ENCODE assay signal across 1 cellular context in the genomic region with DNA sequence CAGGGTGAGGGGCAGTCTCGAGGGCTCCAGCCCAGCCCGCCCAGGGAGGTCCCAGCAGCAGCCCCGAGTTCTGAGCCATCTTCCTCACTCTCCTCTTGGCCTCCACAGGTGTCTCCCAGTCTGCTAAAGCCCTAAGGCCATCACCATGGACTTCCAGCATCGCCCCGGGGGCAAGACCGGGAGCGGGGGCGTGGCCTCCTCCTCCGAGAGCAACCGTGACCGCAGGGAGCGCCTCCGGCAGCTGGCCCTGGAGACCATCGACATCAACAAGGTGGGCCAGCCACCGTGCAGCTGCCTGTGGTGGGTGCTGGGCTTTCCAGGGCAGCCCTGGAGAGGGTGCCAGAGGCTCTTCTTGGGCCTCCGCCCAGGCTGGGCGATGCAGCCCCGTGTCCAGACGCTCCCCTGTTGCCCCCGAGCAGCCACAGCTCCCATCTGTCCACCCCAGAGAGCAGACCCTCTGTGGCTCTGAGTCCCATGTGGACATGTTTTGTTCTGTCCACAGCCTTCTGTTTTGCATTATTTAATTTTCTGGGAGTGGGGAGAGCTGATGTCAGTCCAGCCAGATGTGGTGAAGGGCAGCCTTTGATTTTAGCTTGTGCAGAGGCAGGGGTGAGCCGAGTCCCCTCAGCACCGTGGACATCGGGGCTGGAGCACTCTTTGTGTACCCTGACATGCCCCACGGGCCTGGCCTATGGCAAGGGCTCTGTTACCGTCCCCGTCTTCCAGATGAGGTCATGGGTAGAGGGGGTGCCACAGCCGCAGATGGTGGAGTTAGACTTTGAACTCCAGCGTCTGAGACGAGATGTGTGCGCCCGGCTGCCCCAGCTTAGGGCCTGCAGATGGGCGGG.
TF ChIP-seq lines count a peak whose summit lies in the region.

No MANE protein-coding gene starts in this region.

TF ChIP-seq in HEK293, 187 proteins besides CTCF, POLR2A, EP300 and RAD21 (continued from another document):
- TF ChIP-seq RBAK (tag by site-specific recombination; IDR thresholded peaks at IDR 0.05) (no peak), GLI4 (tag by site-specific recombination; IDR thresholded peaks at IDR 0.05) (no peak), ZBTB21 (tag by site-specific recombination; IDR thresholded peaks at IDR 0.05) (no peak), SALL2 (tag by site-specific recombination; IDR thresholded peaks at IDR 0.05; ENCODE audit: borderline replicate concordance) (no peak), TCF7L2 (IDR thresholded peaks at IDR 0.05; ENCODE audit: borderline replicate concordance, low read depth, low read length) (no peak), SETDB1 (IDR thresholded peaks at IDR 0.05; ENCODE audit: insufficient read length, low read length) (no peak), KLF1 (tag by site-specific recombination; IDR thresholded peaks at IDR 0.05) (no peak), ZNF174 (tag by site-specific recombination; IDR thresholded peaks at IDR 0.05) (no peak), SCRT2 (tag by site-specific recombination; IDR thresholded peaks at IDR 0.05) (peak; percentile 65), GFI1B (tag by site-specific recombination; IDR thresholded peaks at IDR 0.05) (no peak), ZIC2 (tag by site-specific recombination; IDR thresholded peaks at IDR 0.05) (0 out of 2 replicates have a peak, but pooled peaks have one; percentile 20), PRDM1 (tag by site-specific recombination; IDR thresholded peaks at IDR 0.05) (no peak), PATZ1 (tag by site-specific recombination; IDR thresholded peaks at IDR 0.05) (no peak), ZNF629 (tag by site-specific recombination; IDR thresholded peaks at IDR 0.05) (no peak), ZNF132 (tag by site-specific recombination; IDR thresholded peaks at IDR 0.05; ENCODE audit: borderline replicate concordance) (no peak), GLIS2 (tag by site-specific recombination; IDR thresholded peaks at IDR 0.05) (peak; percentile 36; the same call in 1 of the 2 replicates), ZNF292 (tag by site-specific recombination; IDR thresholded peaks at IDR 0.05; ENCODE audit: borderline replicate concordance, low read depth) (no peak)
- TF ChIP-seq, protein P1, sequence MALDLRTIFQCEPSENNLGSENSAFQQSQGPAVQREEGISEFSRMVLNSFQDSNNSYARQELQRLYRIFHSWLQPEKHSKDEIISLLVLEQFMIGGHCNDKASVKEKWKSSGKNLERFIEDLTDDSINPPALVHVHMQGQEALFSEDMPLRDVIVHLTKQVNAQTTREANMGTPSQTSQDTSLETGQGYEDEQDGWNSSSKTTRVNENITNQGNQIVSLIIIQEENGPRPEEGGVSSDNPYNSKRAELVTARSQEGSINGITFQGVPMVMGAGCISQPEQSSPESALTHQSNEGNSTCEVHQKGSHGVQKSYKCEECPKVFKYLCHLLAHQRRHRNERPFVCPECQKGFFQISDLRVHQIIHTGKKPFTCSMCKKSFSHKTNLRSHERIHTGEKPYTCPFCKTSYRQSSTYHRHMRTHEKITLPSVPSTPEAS (tag by site-specific recombination; IDR thresholded peaks at IDR 0.05), result no peak
